8 cellular contexts compared by ENCODE assay signal in genomic region chr12:111773801-111774551, GRCh38. TPM values are rescaled to one million over a fixed set of nuclear protein-coding genes. Genes with fewer than 3 reads are reported as not detected.
DNase-seq lines count a peak whose midpoint lies in the region; ATAC-seq, FAIRE-seq and TF ChIP-seq lines count a peak whose summit lies in the region.

No MANE protein-coding gene starts in this region.

- no peak for ATAC-seq in HG02884 (IDR thresholded peaks at IDR 0.05; ENCODE audit: unreplicated experiment)

- DNase-seq in ELR (ENCODE audit: low read depth) (peak; percentile 44), HuH-7 (ENCODE audit: low spot score) (peak; percentile 56), bronchial epithelial cell (ENCODE audit: low read depth) (peak; percentile 90), medulla oblongata (ENCODE audit: extremely low spot score) (peak; percentile 82), vagina (ENCODE audit: extremely low spot score in 2 of 2) (peak in 1 of 2 donors; percentile 95), H54 (ENCODE audit: insufficient read length, low spot score) (no peak), epidermal melanocyte (ENCODE audit: insufficient read length, low spot score) (no peak)

- H3K27ac ChIP-seq in vagina: peak overlapping the region; percentile 90

- H3K4me3 ChIP-seq in bronchial epithelial cell (ENCODE audit: low read depth, low read length) (no peak overlapping the region), vagina (peak overlapping the region; percentile 11 to 18)

- TF ChIP-seq POLR2A in vagina (IDR thresholded peaks at IDR 0.05): no peak
- no peak for TF ChIP-seq POLR2A in H54 (IDR thresholded peaks at IDR 0.05; ENCODE audit: low read depth, low read length)

- H3K4me1 ChIP-seq in vagina: peaks cover 77% of the 10 kb centered on the region

- intact Hi-C loops in vagina (cut with DNase I): no loop called here

- FAIRE-seq in bronchial epithelial cell (lab: Jason Lieb, UNC) (peak; percentile 43), H54 (lab: Jason Lieb, UNC) (no peak)

- TF ChIP-seq CTCF in bronchial epithelial cell (IDR thresholded peaks at IDR 0.05; ENCODE audit: insufficient read depth, low read length, severe bottlenecking) (no peak), vagina (IDR thresholded peaks at IDR 0.05) (no peak)

- H3K36me3 ChIP-seq in bronchial epithelial cell (ENCODE audit: control insufficient read depth, insufficient read depth, low read length): peaks cover 6% of the 10 kb centered on the region
- no peaks in the 10 kb centered on the region for H3K36me3 ChIP-seq in vagina

- no peaks in the 10 kb centered on the region for H3K9me3 ChIP-seq in vagina

- H3K27me3 ChIP-seq in bronchial epithelial cell (ENCODE audit: control insufficient read depth, insufficient read depth, low read length) (no peaks in the 10 kb centered on the region), vagina (no peaks in the 10 kb centered on the region)

RNA-seq across cellular contexts. Expression of gene ALDH2, which starts 7.2 kb away (rescaled TPM):
- total RNA-seq in bronchial epithelial cell (41.9 and 106 TPM in 2 replicates), vagina (97.2 TPM)

Comparison
In these comparisons a context has a peak if more than half of its experiments do, and no peak if none do; other contexts are left out.
1. DNase-seq: peak in ELR (single experiment), HuH-7 (single experiment), bronchial epithelial cell (single experiment) and medulla oblongata (single experiment); none in H54 (single experiment) and epidermal melanocyte (single experiment).